ENCODE assay signal across 12 cellular contexts in the genomic region with DNA sequence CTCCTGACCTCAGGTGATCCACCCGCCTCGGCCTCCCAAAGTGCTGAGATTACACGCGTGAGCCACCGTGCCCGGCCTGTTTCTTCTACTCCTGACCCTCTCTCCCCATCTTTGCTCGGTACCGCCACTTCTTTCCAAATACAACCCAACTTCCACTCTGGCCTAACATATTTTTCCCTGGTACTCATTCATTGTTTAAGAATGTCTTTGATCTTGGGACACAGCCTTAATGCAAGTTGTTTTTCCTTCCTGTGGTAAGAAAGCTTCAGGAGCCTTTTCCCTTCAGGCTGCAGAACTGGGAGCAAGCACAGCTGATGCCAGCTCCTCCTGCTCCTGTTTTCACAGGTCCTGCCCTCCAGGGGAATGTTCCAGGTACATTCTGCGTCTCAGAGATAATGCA. TPM values are rescaled to one million over a fixed set of nuclear protein-coding genes. Genes with fewer than 3 reads are reported as not detected.
DNase-seq lines count a peak whose midpoint lies in the region; ATAC-seq and TF ChIP-seq lines count a peak whose summit lies in the region.
"Had no signal": no experiment of that assay in that cellular context is flagged by ENCODE, and none has a peak within 500 bp of the region (broad histone marks: within the 10 kb centered on the region; RNA-seq: fewer than 3 reads in every experiment).

No MANE protein-coding gene starts in this region.

- TF ChIP-seq POLR2A in gastroesophageal sphincter (IDR thresholded peaks at IDR 0.05): no peak
- no peak for TF ChIP-seq POLR2A in transverse colon (IDR thresholded peaks at IDR 0.05)

- WGBS in gastroesophageal sphincter (ENCODE audit: low coverage in 1 of 2), 2 donors: 50 to 96% methylated on average over 1 to 9 of the region's 9 CpGs
- WGBS in transverse colon (ENCODE audit: low coverage in 1 of 2), 2 donors: 89 to 92% methylated on average over 8 to 9 of the region's 9 CpGs

- H3K4me1 ChIP-seq in gastroesophageal sphincter (peaks cover 0 to 50% (median 21%) of the 10 kb centered on the region in 3 donors), transverse colon (peaks cover 0 to 13% (median 6%) of the 10 kb centered on the region in 4 donors)

- intact Hi-C loops in transverse colon (cut with DNase I; ENCODE audit: low total_unique reads): no loop called here

- H3K4me3 ChIP-seq in astrocyte of the spinal cord (ENCODE audit: low read depth, low read length) (no peak overlapping the region), gastroesophageal sphincter (no peak overlapping the region), transverse colon (no peak overlapping the region)

- TF ChIP-seq CTCF in astrocyte of the spinal cord (IDR thresholded peaks at IDR 0.05; ENCODE audit: low read depth, low read length) (no peak), gastroesophageal sphincter (IDR thresholded peaks at IDR 0.05) (no peak), transverse colon (IDR thresholded peaks at IDR 0.05) (no peak)

- TF ChIP-seq EP300 in gastroesophageal sphincter (IDR thresholded peaks at IDR 0.05) (no peak), transverse colon (IDR thresholded peaks at IDR 0.05; ENCODE audit: low read depth) (no peak)

- ATAC-seq in gastroesophageal sphincter: no peak
- ATAC-seq: left cardiac atrium, Right ventricle myocardium inferior had no signal

- in situ Hi-C loops in astrocyte of the spinal cord (cut with HindIII; ENCODE audit: low sequenced_read_pairs) (no loop called here), transverse colon (cut with MboI; ENCODE audit: low pct_ligation_motif_present in 1 of 4, low pct_unique_long_range_greater_than_20kb in 1 of 4, low sequenced_read_pairs in 3 of 4) (no loop called here)

- peaks cover 0 to 17% (median 0%) of the 10 kb centered on the region in 3 donors for H3K9me3 ChIP-seq in gastroesophageal sphincter
- no peaks in the 10 kb centered on the region for H3K9me3 ChIP-seq in transverse colon

- peak overlapping the region in 3 of 4 donors; percentile 28 to 33 (median 30) for H3K27ac ChIP-seq in gastroesophageal sphincter
- no peak overlapping the region for H3K27ac ChIP-seq in transverse colon

- H3K36me3 ChIP-seq in gastroesophageal sphincter: no peaks in the 10 kb centered on the region
- no peaks in the 10 kb centered on the region for H3K36me3 ChIP-seq in transverse colon

- peak; percentile 38 for DNase-seq in HT-29 (ENCODE audit: low spot score)
- DNase-seq in astrocyte of the spinal cord (ENCODE audit: low read depth, low spot score): peak; percentile 68
- DNase-seq in transverse colon: peak; percentile 6
- DNase-seq in HUDEP-2 (lab: John Stamatoyannopoulos, UW; ENCODE audit: unreplicated experiment in 76 of 76): no peak
- no peak for DNase-seq in COR-L47 (lab: John Stamatoyannopoulos, UW)
- no peak for DNase-seq in NCI-H1417 treated with DMSO at 0.1 percent for 48 hours (lab: John Stamatoyannopoulos, UW)
- DNase-seq: left cardiac atrium; NCI-H446; stimulated activated CD4-positive, alpha-beta T cell treated with anti-CD3 and anti-CD28 coated beads, Interleukin-2, amount 100 ng/mL, for 24 hours; stimulated activated naive CD4-positive, alpha-beta T cell had no signal

- H3K27me3 ChIP-seq in gastroesophageal sphincter (no peaks in the 10 kb centered on the region), transverse colon (no peaks in the 10 kb centered on the region)

RNA-seq across cellular contexts. Expression of gene CALML3, which starts 13.7 kb away (rescaled TPM):
- total RNA-seq in HT-29 (2014; rRNA removed; shearing (Covaris generic)): not detected in 2 replicates
- total RNA-seq in gastroesophageal sphincter (10 to 100 TPM in 1 of 4 donors, 1 to 10 TPM in 1, under 1 TPM in 1, not detected in 1; 0.13 to 19.4 (median 1.9) TPM), transverse colon (not detected)
- total RNA-seq: left cardiac atrium, Right ventricle myocardium inferior had no signal

RNA-seq across cellular contexts. Expression of gene CALML5, which starts 39.1 kb away (rescaled TPM):
- 0.71 and 1.7 TPM in 2 replicates for total RNA-seq in HT-29 (2014; rRNA removed; shearing (Covaris generic))
- total RNA-seq in gastroesophageal sphincter (not detected), transverse colon (not detected)
- total RNA-seq: left cardiac atrium, Right ventricle myocardium inferior had no signal

Comparison
In these comparisons a context has a peak if more than half of its experiments do, and no peak if none do; other contexts are left out.
1. DNase-seq: peak in HT-29 (single experiment), astrocyte of the spinal cord (single experiment) and transverse colon (single experiment); none in HUDEP-2 (0 of 76), COR-L47 (single experiment) and NCI-H1417 treated with DMSO at 0.1 percent for 48 hours (single experiment).
2. H3K27ac ChIP-seq: peak in gastroesophageal sphincter (3 of 4); none in transverse colon (0 of 4).